In genomic region chr2:54574860-54575247, GRCh38 we compare ENCODE assay signal across 1 cellular context.
TF ChIP-seq lines count a peak whose summit lies in the region.

No MANE protein-coding gene starts in this region.

TF ChIP-seq in HepG2, 621 proteins besides CTCF, POLR2A, EP300 and RAD21 (continued from another document):
- no peak for TF ChIP-seq ZNF513 (CRISPR knock-in tag; conservative IDR thresholded peaks at IDR 0.05)
- TF ChIP-seq RXRA (CRISPR knock-in tag; IDR thresholded peaks at IDR 0.05), result no peak
- TF ChIP-seq ZNF484 (CRISPR knock-in tag; IDR thresholded peaks at IDR 0.05; ENCODE audit: borderline replicate concordance, low read depth), result no peak
- TF ChIP-seq ATAD3A (CRISPR knock-in tag; IDR thresholded peaks at IDR 0.05), result no peak
- no peak for TF ChIP-seq ZC3H13 (CRISPR knock-in tag; IDR thresholded peaks at IDR 0.05)
- no peak for TF ChIP-seq HNF1A (IDR thresholded peaks at IDR 0.05; ENCODE audit: low read depth)
- TF ChIP-seq HNF1A (CRISPR knock-in tag; IDR thresholded peaks at IDR 0.05; ENCODE audit: borderline replicate concordance), result no peak
- TF ChIP-seq ZBTB43 (CRISPR knock-in tag; conservative IDR thresholded peaks at IDR 0.05), result no peak
- TF ChIP-seq HBP1 (CRISPR knock-in tag; IDR thresholded peaks at IDR 0.05; ENCODE audit: low read depth), result peak; percentile 2; the same call in 1 of the 2 replicates
- peak; percentile 8; the same call in 1 of the 2 replicates for TF ChIP-seq THAP11 (CRISPR knock-in tag; IDR thresholded peaks at IDR 0.05)
- no peak for TF ChIP-seq RFX1 (IDR thresholded peaks at IDR 0.05)
- TF ChIP-seq ZNF792 (CRISPR knock-in tag; IDR thresholded peaks at IDR 0.05), result no peak
- no peak for TF ChIP-seq EED (CRISPR knock-in tag; IDR thresholded peaks at IDR 0.05)
- no peak for TF ChIP-seq THAP9 (CRISPR knock-in tag; IDR thresholded peaks at IDR 0.05; ENCODE audit: borderline replicate concordance)
- no peak for TF ChIP-seq KDM2A (CRISPR knock-in tag; IDR thresholded peaks at IDR 0.05; ENCODE audit: borderline replicate concordance, low read depth)
- no peak for TF ChIP-seq SMARCE1 (IDR thresholded peaks at IDR 0.05; ENCODE audit: borderline replicate concordance)
- TF ChIP-seq ZSCAN12 (CRISPR knock-in tag; IDR thresholded peaks at IDR 0.05), result no peak
- TF ChIP-seq ZNF687 (CRISPR knock-in tag; IDR thresholded peaks at IDR 0.05), result no peak
- 0 out of 2 replicates have a peak, but pooled peaks have one; percentile 45 for TF ChIP-seq ZNF441 (CRISPR knock-in tag; IDR thresholded peaks at IDR 0.05; ENCODE audit: borderline replicate concordance)
- no peak for TF ChIP-seq ZNF276 (CRISPR knock-in tag; IDR thresholded peaks at IDR 0.05; ENCODE audit: low read depth)
- TF ChIP-seq ZC3H4 (CRISPR knock-in tag; IDR thresholded peaks at IDR 0.05; ENCODE audit: borderline replicate concordance), result no peak
- peak; percentile 53 for TF ChIP-seq RBM22 (optimal IDR thresholded peaks at IDR 0.05; ENCODE audit: low read length)
